ENCODE assay signal across 9 cellular contexts in genomic region chr4:5142726-5143125, GRCh38.
DNase-seq lines count a peak whose midpoint lies in the region; ATAC-seq and TF ChIP-seq lines count a peak whose summit lies in the region.
"Had no signal": no experiment of that assay in that cellular context is flagged by ENCODE, and none has a peak within 500 bp of the region (broad histone marks: within the 10 kb centered on the region; RNA-seq: fewer than 3 reads in every experiment).

No MANE protein-coding gene starts in this region.

- in situ Hi-C loops in ACHN (cut with HindIII; ENCODE audit: low pct_ligation_motif_present, low pct_unique_long_range_greater_than_20kb, low sequenced_read_pairs): no loop called here

- ATAC-seq in HG03342 (IDR thresholded peaks at IDR 0.05; ENCODE audit: unreplicated experiment): no peak

- no peaks in the 10 kb centered on the region; the same call in 1 of the 2 replicates for H3K27me3 ChIP-seq in H7 (ENCODE audit: control insufficient read depth, insufficient read depth, low read length)
- H3K27me3 ChIP-seq: SJSA1 had no signal

- H3K4me3 ChIP-seq in H7 (ENCODE audit: insufficient read depth, low read depth, low read length): no peak overlapping the region
- H3K4me3 ChIP-seq: SJSA1 had no signal

- DNase-seq in ACHN (peak; percentile 64), H7 (peak; percentile 53), amniotic stem cell (lab: John Stamatoyannopoulos, UW) (peak; percentile 22), kidney glomerular epithelial cell (lab: John Stamatoyannopoulos, UW) (peak; percentile 12), middle frontal gyrus (ENCODE audit: extremely low spot score, low spot score) (no peak), GM10248 (ENCODE audit: extremely low spot score) (no peak), GF-D8 (lab: John Stamatoyannopoulos, UW) (no peak)

- H3K36me3 ChIP-seq in H7 (replicated peaks; ENCODE audit: control insufficient read depth, insufficient read depth, low read length): no peaks in the 10 kb centered on the region
- H3K36me3 ChIP-seq: SJSA1 had no signal

- TF ChIP-seq CTCF in GM10248 (IDR thresholded peaks at IDR 0.05; ENCODE audit: control extremely low read depth, extremely low read depth, low read depth, missing control alignments): no peak

- POLR2A ChIA-PET in GM10248 (lab: Yijun Ruan, JAX): no interaction called here

- CTCF ChIA-PET in GM10248 (lab: Yijun Ruan, JAX): no interaction called here

Comparison
In these comparisons a context has a peak if more than half of its experiments do, and no peak if none do; other contexts are left out.
1. DNase-seq: peak in ACHN (single experiment), H7 (single experiment), amniotic stem cell (single experiment) and kidney glomerular epithelial cell (single experiment); none in middle frontal gyrus (single experiment), GM10248 (single experiment) and GF-D8 (single experiment).